22 cellular contexts compared by ENCODE assay signal in genomic region chr2:39068290-39068689, GRCh38. TPM values are rescaled to one million over a fixed set of nuclear protein-coding genes. Genes with fewer than 3 reads are reported as not detected.
DNase-seq lines count a peak whose midpoint lies in the region; ATAC-seq and TF ChIP-seq lines count a peak whose summit lies in the region.
"Had no signal": no experiment of that assay in that cellular context is flagged by ENCODE, and none has a peak within 500 bp of the region (broad histone marks: within the 10 kb centered on the region; RNA-seq: fewer than 3 reads in every experiment).

No MANE protein-coding gene starts in this region.

- POLR2A ChIA-PET in AG04450 (lab: Yijun Ruan, JAX), result interaction anchor here (0.7 to 1.0 kb wide), 2 partner anchors 52 to 503 kb away, joined by 3 read pairs; partner anchors contain the start of gene SOS1

- no peaks in the 10 kb centered on the region for H3K9me3 Mint-ChIP-seq in activated T-helper 17 cell treated with anti-CD3 and anti-CD28 coated beads, Interleukin-2, amount 50 U/mL, for 72 hours
- H3K9me3 Mint-ChIP-seq: activated naive CD8-positive, alpha-beta T cell treated with anti-CD3 and anti-CD28 coated beads, Interleukin-2, amount 10 ng/mL, durations not matched to agents 7 days and 5 days; nephron had no signal

- peaks cover 25% of the 10 kb centered on the region for H3K4me1 Mint-ChIP-seq in activated T-helper 17 cell treated with anti-CD3 and anti-CD28 coated beads, Interleukin-2, amount 50 U/mL, for 72 hours

- no peak overlapping the region for H3K4me3 Mint-ChIP-seq in activated T-helper 17 cell treated with anti-CD3 and anti-CD28 coated beads, Interleukin-2, amount 50 U/mL, for 72 hours
- H3K4me3 Mint-ChIP-seq: activated naive CD8-positive, alpha-beta T cell treated with anti-CD3 and anti-CD28 coated beads, Interleukin-2, amount 10 ng/mL, durations not matched to agents 7 days and 5 days; nephron had no signal

- H3K27ac Mint-ChIP-seq in activated T-helper 17 cell treated with anti-CD3 and anti-CD28 coated beads, Interleukin-2, amount 50 U/mL, for 72 hours, result peak overlapping the region; percentile 54
- H3K27ac Mint-ChIP-seq: activated naive CD8-positive, alpha-beta T cell treated with anti-CD3 and anti-CD28 coated beads, Interleukin-2, amount 10 ng/mL, durations not matched to agents 7 days and 5 days; nephron had no signal

- H3K27me3 Mint-ChIP-seq in activated T-helper 17 cell treated with anti-CD3 and anti-CD28 coated beads, Interleukin-2, amount 50 U/mL, for 72 hours, result no peaks in the 10 kb centered on the region
- H3K27me3 Mint-ChIP-seq: activated naive CD8-positive, alpha-beta T cell treated with anti-CD3 and anti-CD28 coated beads, Interleukin-2, amount 10 ng/mL, durations not matched to agents 7 days and 5 days had no signal

- peaks cover 14% of the 10 kb centered on the region for H3K4me1 ChIP-seq in foreskin keratinocyte
- H3K4me1 ChIP-seq: pancreas, right lobe of liver had no signal

- peaks cover 60% of the 10 kb centered on the region for H3K36me3 Mint-ChIP-seq in activated T-helper 17 cell treated with anti-CD3 and anti-CD28 coated beads, Interleukin-2, amount 50 U/mL, for 72 hours (ENCODE audit: low read depth)

- no peak overlapping the region for H3K27ac ChIP-seq in AG04450 (ENCODE audit: low read depth, low read length)
- H3K27ac ChIP-seq in foreskin keratinocyte, result peak overlapping the region; percentile 70
- H3K27ac ChIP-seq: pancreas, PC-9, right lobe of liver, stomach, transverse colon had no signal

- no peaks in the 10 kb centered on the region for H3K9me3 ChIP-seq in AG04450 (ENCODE audit: control insufficient read depth, insufficient read depth, low read length)
- H3K9me3 ChIP-seq: pancreas, right lobe of liver, stomach, transverse colon had no signal

- no peak for ATAC-seq in activated T-helper 17 cell treated with anti-CD3 and anti-CD28 coated beads, Interleukin-2, amount 50 U/mL, for 72 hours (replicated peaks)
- ATAC-seq in foreskin keratinocyte (peak; percentile 80), GM21723 (IDR thresholded peaks at IDR 0.05; ENCODE audit: unreplicated experiment) (no peak), HG03139 (IDR thresholded peaks at IDR 0.05; ENCODE audit: unreplicated experiment) (no peak), HG02852 (IDR thresholded peaks at IDR 0.05; ENCODE audit: unreplicated experiment) (no peak)
- ATAC-seq: left colon, pancreas, right lobe of liver had no signal

- TF ChIP-seq CTCF in AG04450 (IDR thresholded peaks at IDR 0.05; ENCODE audit: low read depth, low read length), result no peak
- no peak for TF ChIP-seq CTCF in foreskin keratinocyte (conservative IDR thresholded peaks at IDR 0.05)

- DNase-seq in AG04450 (ENCODE audit: low read depth, low spot score) (peak; percentile 7), AG20443 (ENCODE audit: low spot score) (peak; percentile 9), foreskin keratinocyte (peak; percentile 53 to 71), COR-L47 (lab: John Stamatoyannopoulos, UW) (no peak)
- DNase-seq: activated CD4-positive, alpha-beta T cell treated with anti-CD3 and anti-CD28 coated beads for 48 hours; activated naive CD8-positive, alpha-beta T cell treated with anti-CD3 and anti-CD28 coated beads, Interleukin-2, amount 10 ng/mL, durations not matched to agents 7 days and 5 days; DMS53; GF-D8; left colon; midbrain; NCI-H1092 treated with DMSO at 0.1 percent for 48 hours; NCI-H1930; pancreas; PC-9; right lobe of liver; stomach; transverse colon had no signal

- CTCF ChIA-PET in AG04450 (lab: Charles Lee), result interaction anchor here (1.0 to 16.7 kb wide), 3 partner anchors 10 to 160 kb away, joined by 4 to 342 read pairs (median 7); no protein-coding TSS in a partner anchor

- H3K4me3 ChIP-seq in AG04450 (ENCODE audit: low read depth, low read length), result no peak overlapping the region
- H3K4me3 ChIP-seq: pancreas, PC-9, right lobe of liver, stomach, transverse colon had no signal

- no peaks in the 10 kb centered on the region for H3K27me3 ChIP-seq in AG04450 (ENCODE audit: control insufficient read depth, insufficient read depth, low read length)
- no peaks in the 10 kb centered on the region for H3K27me3 ChIP-seq in foreskin keratinocyte
- H3K27me3 ChIP-seq: pancreas, right lobe of liver, stomach, transverse colon had no signal

RNA-seq across cellular contexts. Expression of gene SOS1, which starts 52.6 kb away (rescaled TPM):
- polyA plus RNA-seq in AG04450 (2011; rRNA removed) (25.6 and 42.2 TPM in 2 replicates), foreskin keratinocyte (2.9 and 3.3 TPM in 2 replicates)
- polyA minus RNA-seq in AG04450 (2011; rRNA and poly(A)+ RNA removed), result 25.4 and 59.6 TPM in 2 replicates
- total RNA-seq in activated T-helper 17 cell treated with anti-CD3 and anti-CD28 coated beads, Interleukin-2, amount 50 U/mL, for 72 hours, result 100 to 1,000 TPM in 1 of 2 donors, 10 to 100 TPM in 1; 98.7 to 116 TPM
- 18.4 and 21.1 TPM in 2 replicates for total RNA-seq in foreskin keratinocyte
